In genomic region chr10:24383681-24384106, GRCh38 we compare ENCODE assay signal across 7 cellular contexts.
DNase-seq lines count a peak whose midpoint lies in the region; ATAC-seq and TF ChIP-seq lines count a peak whose summit lies in the region.

No MANE protein-coding gene starts in this region.

- H3K4me3 ChIP-seq in breast epithelium: peak overlapping the region in 2 of 3 donors; percentile 16 to 32

- intact Hi-C loops in breast epithelium (cut with DNase I; ENCODE audit: low total_unique reads): no loop called here

- no peak for TF ChIP-seq POLR2A in breast epithelium (IDR thresholded peaks at IDR 0.05)

- H3K9me3 ChIP-seq in breast epithelium: no peaks in the 10 kb centered on the region

- H3K4me1 ChIP-seq in breast epithelium: peaks cover 6 to 22% of the 10 kb centered on the region in 2 donors

- ATAC-seq in GM19372 (IDR thresholded peaks at IDR 0.05; ENCODE audit: low read depth, unreplicated experiment) (peak; percentile 80), HG03280 (IDR thresholded peaks at IDR 0.05; ENCODE audit: unreplicated experiment) (peak; percentile 88)

- DNase-seq in ELR (ENCODE audit: low read depth) (peak; percentile 97), NOMO-1 treated with DMSO at 0.1 percent for 48 hours (lab: John Stamatoyannopoulos, UW; ENCODE audit: unreplicated experiment) (peak; percentile 82), breast epithelium (ENCODE audit: low spot score in 2 of 2) (peak; percentile 93 to 97), kidney glomerular epithelial cell (lab: John Stamatoyannopoulos, UW) (peak; percentile 92)
- DNase-seq in stimulated activated CD4-positive, alpha-beta T cell treated with anti-CD3 and anti-CD28 coated beads, TNF-alpha, amount 100 ng/mL, for 48 hours (ENCODE audit: low read depth in 3 of 3): peak; percentile 19 to 35 (median 32)

- H3K27ac ChIP-seq in breast epithelium: peak overlapping the region; percentile 93 to 98

- no peaks in the 10 kb centered on the region for H3K36me3 ChIP-seq in breast epithelium

- peak; percentile 43 to 80 (median 67) for TF ChIP-seq CTCF in breast epithelium (IDR thresholded peaks at IDR 0.05)

- H3K27me3 ChIP-seq in breast epithelium: no peaks in the 10 kb centered on the region

Comparison
In these comparisons a context has a peak if more than half of its experiments do, and no peak if none do; other contexts are left out.
1. Peak in every context shown above with its lines: DNase-seq, ATAC-seq, H3K4me3 ChIP-seq and H3K27ac ChIP-seq.
2. DNase-seq: peak in every context shown above with its lines; median percentile 97 in ELR; 95 in breast epithelium; 92 in kidney glomerular epithelial cell; 82 in NOMO-1 treated with DMSO at 0.1 percent for 48 hours; 32 in stimulated activated CD4-positive, alpha-beta T cell treated with anti-CD3 and anti-CD28 coated beads, TNF-alpha, amount 100 ng/mL, for 48 hours.